Comparison of ENCODE assay signal across 8 cellular contexts in genomic region chr6:53544500-53545308, GRCh38. TPM values are rescaled to one million over a fixed set of nuclear protein-coding genes. Genes with fewer than 3 reads are reported as not detected.
DNase-seq lines count a peak whose midpoint lies in the region; ATAC-seq, FAIRE-seq and TF ChIP-seq lines count a peak whose summit lies in the region.

TSS of gene GCLC (minus strand) at chr6:53545101. CDS start at chr6:53544645, 456 bp downstream.

- TF ChIP-seq CTCF in left ventricle myocardium inferior (IDR thresholded peaks at IDR 0.05; ENCODE audit: borderline replicate concordance) (peak; percentile 84), prostate gland (IDR thresholded peaks at IDR 0.05) (peak; percentile 68 to 89 (median 84))

- peak; percentile 20; the same call in 1 of the 2 replicates for TF ChIP-seq POLR2A in GM12891 (IDR thresholded peaks at IDR 0.05; ENCODE audit: low read depth, low read length)
- TF ChIP-seq POLR2A in prostate gland (IDR thresholded peaks at IDR 0.05): peak; percentile 86

- peaks cover 65% of the 10 kb centered on the region for H3K4me1 ChIP-seq in left ventricle myocardium inferior
- peaks cover 4% of the 10 kb centered on the region for H3K4me1 ChIP-seq in prostate gland (replicated peaks)
- no peaks in the 10 kb centered on the region for H3K4me1 ChIP-seq in urinary bladder (ENCODE audit: insufficient read depth)

- FAIRE-seq in GM12891 (lab: Jason Lieb, UNC): peak; percentile 90

- no peaks in the 10 kb centered on the region for H3K27me3 ChIP-seq in left ventricle myocardium inferior (ENCODE audit: low read depth)
- H3K27me3 ChIP-seq in prostate gland (replicated peaks; ENCODE audit: insufficient read depth): no peaks in the 10 kb centered on the region

- intact Hi-C loops in left ventricle myocardium inferior (cut with micrococcal nuclease) (no loop called here), prostate gland (cut with DNase I) (loop anchor here (1.0 to 10.0 kb wide), 2 partner anchors 107 to 250 kb away; partner anchors contain the start of gene LRRC1)

- H3K36me3 ChIP-seq in left ventricle myocardium inferior: no peaks in the 10 kb centered on the region
- H3K36me3 ChIP-seq in prostate gland: no peaks in the 10 kb centered on the region
- H3K36me3 ChIP-seq in urinary bladder (ENCODE audit: insufficient read depth): no peaks in the 10 kb centered on the region

- ATAC-seq in HG02798 (IDR thresholded peaks at IDR 0.05; ENCODE audit: poor library complexity, unreplicated experiment): peak; percentile 67

- DNase-seq in GM12891 (ENCODE audit: insufficient read length, low spot score): peak; percentile 74
- peak; percentile 81 for DNase-seq in NCI-H1436 (lab: John Stamatoyannopoulos, UW)
- peak; percentile 68 to 94 (median 78) for DNase-seq in T-helper 1 cell
- DNase-seq in amniotic epithelial cell (ENCODE audit: low read depth): peak; percentile 93
- peak; percentile 96 for DNase-seq in left ventricle myocardium inferior
- peak; percentile 93 for DNase-seq in prostate gland (ENCODE audit: low spot score)

- 1% methylated on average over 47 of the region's 100 CpGs for WGBS in prostate gland
- WGBS in urinary bladder: under 1% methylated on average over 100 of the region's 100 CpGs

- H3K9me3 ChIP-seq in left ventricle myocardium inferior (replicated peaks) (no peaks in the 10 kb centered on the region), prostate gland (no peaks in the 10 kb centered on the region)

- peak within 1 kb of the TSS; percentile 99 for H3K27ac ChIP-seq in left ventricle myocardium inferior (replicated peaks)
- H3K27ac ChIP-seq in prostate gland: peak within 1 kb of the TSS; percentile 92 to 97
- peak within 1 kb of the TSS; percentile 94 for H3K27ac ChIP-seq in urinary bladder (ENCODE audit: low read depth)

- H3K4me3 ChIP-seq in left ventricle myocardium inferior: peak within 1 kb of the TSS; percentile 87
- H3K4me3 ChIP-seq in prostate gland: peak within 1 kb of the TSS; percentile 79 to 95
- H3K4me3 ChIP-seq in urinary bladder (ENCODE audit: low read depth, low read length): peak within 1 kb of the TSS; percentile 75

TF ChIP-seq in GM12891, 5 proteins besides CTCF, POLR2A, EP300 and RAD21:
- TF ChIP-seq POLR2AphosphoS5 (IDR thresholded peaks at IDR 0.05; ENCODE audit: low read depth, low read length) (no peak), POU2F2 (IDR thresholded peaks at IDR 0.05; ENCODE audit: low read depth, low read length) (no peak), SPI1 (IDR thresholded peaks at IDR 0.05; ENCODE audit: low read depth, low read length) (no peak), PAX5 (IDR thresholded peaks at IDR 0.05; ENCODE audit: insufficient read depth, low read length, severe bottlenecking) (peak; percentile 70), TAF1 (IDR thresholded peaks at IDR 0.05; ENCODE audit: low read depth, low read length) (no peak)

RNA-seq across cellular contexts. Expression of gene GCLC, which starts in this region (rescaled TPM):
- 4.1 TPM for polyA plus RNA-seq in GM12891 (2012; ENCODE audit: low read depth, missing spikeins)
- 30.3 TPM for total RNA-seq in left ventricle myocardium inferior
- 10 to 100 TPM; 77.1 to 81.2 TPM for total RNA-seq in prostate gland
- 98.8 TPM for total RNA-seq in urinary bladder
- polyA plus RNA-seq in urinary bladder: 34.1 TPM

Comparison
In these comparisons a context has a peak if more than half of its experiments do, and no peak if none do; other contexts are left out.
1. Peak in every context shown above with its lines: DNase-seq, ATAC-seq, H3K4me3 ChIP-seq and H3K27ac ChIP-seq.